ENCODE assay signal across 1 cellular context in genomic region chr1:230772457-230773395, GRCh38.
TF ChIP-seq lines count a peak whose summit lies in the region.

No MANE protein-coding gene starts in this region.

TF ChIP-seq in HepG2, 621 proteins besides CTCF, POLR2A, EP300 and RAD21 (continues in another document):
- TF ChIP-seq HOXA3 (CRISPR knock-in tag; IDR thresholded peaks at IDR 0.05) (0 out of 2 replicates have a peak, but pooled peaks have one; percentile 12), ZNF574 (CRISPR knock-in tag; IDR thresholded peaks at IDR 0.05) (peak; percentile 20; the same call in 1 of the 2 replicates), ZNF878 (CRISPR knock-in tag; IDR thresholded peaks at IDR 0.05) (no peak), ZNF33A (CRISPR knock-in tag; IDR thresholded peaks at IDR 0.05; ENCODE audit: borderline replicate concordance) (no peak), FOXA3 (CRISPR knock-in tag; IDR thresholded peaks at IDR 0.05) (0 out of 2 replicates have a peak, but pooled peaks have one; percentile 16), HOXA5 (CRISPR knock-in tag; IDR thresholded peaks at IDR 0.05) (no peak), ZNF501 (CRISPR knock-in tag; IDR thresholded peaks at IDR 0.05) (peak; percentile 59; the same call in 1 of the 2 replicates), TBX3 (IDR thresholded peaks at IDR 0.05; ENCODE audit: borderline replicate concordance) (no peak), DMAP1 (CRISPR knock-in tag; IDR thresholded peaks at IDR 0.05) (no peak), TEAD3 (CRISPR knock-in tag; optimal IDR thresholded peaks at IDR 0.05; ENCODE audit: borderline replicate concordance) (peak; percentile 85), SP140L (CRISPR knock-in tag; IDR thresholded peaks at IDR 0.05; ENCODE audit: borderline replicate concordance) (no peak), ZMAT5 (CRISPR knock-in tag; IDR thresholded peaks at IDR 0.05; ENCODE audit: borderline replicate concordance, low read depth) (no peak), PAWR (CRISPR knock-in tag; IDR thresholded peaks at IDR 0.05; ENCODE audit: borderline replicate concordance) (no peak), ZNF816 (CRISPR knock-in tag; IDR thresholded peaks at IDR 0.05; ENCODE audit: borderline replicate concordance) (no peak), ELF3 (CRISPR knock-in tag; IDR thresholded peaks at IDR 0.05) (no peak), STAG1 (CRISPR knock-in tag; IDR thresholded peaks at IDR 0.05) (peak; percentile 97), POGK (CRISPR knock-in tag; conservative IDR thresholded peaks at IDR 0.05) (no peak), ZNF672 (CRISPR knock-in tag; IDR thresholded peaks at IDR 0.05) (no peak), CEBPG (CRISPR knock-in tag; IDR thresholded peaks at IDR 0.05) (0 out of 2 replicates have a peak, but pooled peaks have one; percentile 7), ZNF687 (CRISPR knock-in tag; IDR thresholded peaks at IDR 0.05) (peak; percentile 71), SMARCE1 (IDR thresholded peaks at IDR 0.05; ENCODE audit: borderline replicate concordance) (no peak), ZSCAN5A (CRISPR knock-in tag; IDR thresholded peaks at IDR 0.05; ENCODE audit: borderline replicate concordance) (no peak), TARDBP (CRISPR knock-in tag; IDR thresholded peaks at IDR 0.05) (peak; percentile 73), KMT2B (CRISPR knock-in tag; IDR thresholded peaks at IDR 0.05) (no peak), IRF2 (CRISPR knock-in tag; IDR thresholded peaks at IDR 0.05) (peak; percentile 64; the same call in 1 of the 2 replicates), ZNF280D (CRISPR knock-in tag; IDR thresholded peaks at IDR 0.05) (no peak), THYN1 (CRISPR knock-in tag; IDR thresholded peaks at IDR 0.05; ENCODE audit: borderline replicate concordance, low read depth) (no peak), ZNF530 (CRISPR knock-in tag; IDR thresholded peaks at IDR 0.05; ENCODE audit: low read depth) (no peak), BORCS8-MEF2B (CRISPR knock-in tag; IDR thresholded peaks at IDR 0.05) (peak; percentile 55; the same call in 1 of the 2 replicates), ZFP91 (CRISPR knock-in tag; IDR thresholded peaks at IDR 0.05; ENCODE audit: borderline replicate concordance) (peak; percentile 21; the same call in 1 of the 2 replicates), ATAD3A (CRISPR knock-in tag; IDR thresholded peaks at IDR 0.05) (no peak), SRY (CRISPR knock-in tag; IDR thresholded peaks at IDR 0.05) (no peak), ZNF253 (CRISPR knock-in tag; IDR thresholded peaks at IDR 0.05; ENCODE audit: borderline replicate concordance) (no peak), HMGXB4 (CRISPR knock-in tag; IDR thresholded peaks at IDR 0.05; ENCODE audit: borderline replicate concordance in 1 of 2, low read depth in 1 of 2) (0 out of 4 replicates have a peak, but pooled peaks of 1 of the 2 experiments have one; percentile 22), STAT5B (CRISPR knock-in tag; IDR thresholded peaks at IDR 0.05) (no peak), THAP11 (CRISPR knock-in tag; IDR thresholded peaks at IDR 0.05) (0 out of 2 replicates have a peak, but pooled peaks have one; percentile 38)
- TF ChIP-seq, protein P1, sequence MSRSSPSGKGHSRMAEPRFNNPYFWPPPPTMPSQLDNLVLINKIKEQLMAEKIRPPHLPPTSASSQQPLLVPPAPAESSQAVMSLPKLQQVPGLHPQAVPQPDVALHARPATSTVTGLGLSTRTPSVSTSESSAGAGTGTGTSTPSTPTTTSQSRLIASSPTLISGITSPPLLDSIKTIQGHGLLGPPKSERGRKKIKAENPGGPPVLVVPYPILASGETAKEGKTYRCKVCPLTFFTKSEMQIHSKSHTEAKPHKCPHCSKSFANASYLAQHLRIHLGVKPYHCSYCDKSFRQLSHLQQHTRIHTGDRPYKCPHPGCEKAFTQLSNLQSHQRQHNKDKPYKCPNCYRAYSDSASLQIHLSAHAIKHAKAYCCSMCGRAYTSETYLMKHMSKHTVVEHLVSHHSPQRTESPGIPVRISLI (CRISPR knock-in tag; IDR thresholded peaks at IDR 0.05; ENCODE audit: borderline replicate concordance): 0 out of 2 replicates have a peak, but pooled peaks have one; percentile 30
- TF ChIP-seq, protein P2, sequence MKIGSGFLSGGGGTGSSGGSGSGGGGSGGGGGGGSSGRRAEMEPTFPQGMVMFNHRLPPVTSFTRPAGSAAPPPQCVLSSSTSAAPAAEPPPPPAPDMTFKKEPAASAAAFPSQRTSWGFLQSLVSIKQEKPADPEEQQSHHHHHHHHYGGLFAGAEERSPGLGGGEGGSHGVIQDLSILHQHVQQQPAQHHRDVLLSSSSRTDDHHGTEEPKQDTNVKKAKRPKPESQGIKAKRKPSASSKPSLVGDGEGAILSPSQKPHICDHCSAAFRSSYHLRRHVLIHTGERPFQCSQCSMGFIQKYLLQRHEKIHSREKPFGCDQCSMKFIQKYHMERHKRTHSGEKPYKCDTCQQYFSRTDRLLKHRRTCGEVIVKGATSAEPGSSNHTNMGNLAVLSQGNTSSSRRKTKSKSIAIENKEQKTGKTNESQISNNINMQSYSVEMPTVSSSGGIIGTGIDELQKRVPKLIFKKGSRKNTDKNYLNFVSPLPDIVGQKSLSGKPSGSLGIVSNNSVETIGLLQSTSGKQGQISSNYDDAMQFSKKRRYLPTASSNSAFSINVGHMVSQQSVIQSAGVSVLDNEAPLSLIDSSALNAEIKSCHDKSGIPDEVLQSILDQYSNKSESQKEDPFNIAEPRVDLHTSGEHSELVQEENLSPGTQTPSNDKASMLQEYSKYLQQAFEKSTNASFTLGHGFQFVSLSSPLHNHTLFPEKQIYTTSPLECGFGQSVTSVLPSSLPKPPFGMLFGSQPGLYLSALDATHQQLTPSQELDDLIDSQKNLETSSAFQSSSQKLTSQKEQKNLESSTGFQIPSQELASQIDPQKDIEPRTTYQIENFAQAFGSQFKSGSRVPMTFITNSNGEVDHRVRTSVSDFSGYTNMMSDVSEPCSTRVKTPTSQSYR (CRISPR knock-in tag; IDR thresholded peaks at IDR 0.05; ENCODE audit: borderline replicate concordance): no peak
